In the genomic region with DNA sequence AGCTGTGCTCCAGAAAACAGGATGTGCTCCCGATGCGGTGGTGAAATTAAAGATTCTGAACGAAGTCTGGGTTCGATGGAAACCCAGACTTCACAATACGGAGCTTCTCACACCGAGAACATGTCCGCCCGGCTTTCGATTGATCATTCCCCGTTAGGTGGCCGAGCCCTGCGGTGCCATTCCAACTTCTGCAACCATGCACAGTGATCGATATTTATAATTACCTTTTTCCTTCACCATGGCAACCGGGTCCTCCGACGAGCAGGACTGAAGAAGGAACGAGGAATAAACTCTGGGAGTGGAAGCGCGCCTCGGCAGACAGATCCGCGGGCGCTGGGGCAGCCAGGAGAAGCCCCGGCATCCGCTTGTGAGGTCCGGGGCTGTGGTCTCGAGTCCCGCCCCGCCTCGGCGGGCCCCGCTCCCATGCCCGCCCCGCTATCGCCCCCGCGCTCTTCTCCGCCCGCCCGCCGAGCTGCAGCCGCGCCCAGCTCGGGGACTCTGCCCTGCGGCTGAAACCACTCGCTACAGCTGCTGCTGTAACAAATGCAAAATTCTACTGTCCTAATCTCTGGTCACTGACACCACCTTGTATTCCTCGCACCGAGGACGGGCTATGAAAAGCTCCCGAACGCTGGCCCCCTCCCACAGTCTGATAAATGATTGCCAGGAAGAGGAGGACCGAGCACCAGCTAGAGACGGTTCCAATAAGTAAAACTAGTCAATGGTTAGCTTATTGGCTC, we compare ENCODE assay signal across 8 cellular contexts. TPM values are rescaled to one million over a fixed set of nuclear protein-coding genes. Genes with fewer than 3 reads are reported as not detected.
DNase-seq lines count a peak whose midpoint lies in the region; ATAC-seq and TF ChIP-seq lines count a peak whose summit lies in the region.

No MANE protein-coding gene starts in this region.

- H3K4me3 ChIP-seq in endocrine pancreas (ENCODE audit: control insufficient read depth, insufficient read depth, low read length) (peak overlapping the region; percentile 95), mononuclear cell (ENCODE audit: low read length) (peak overlapping the region; percentile 23), testis (peak overlapping the region; percentile 54 to 78)

- no peak for TF ChIP-seq POLR2A in testis (IDR thresholded peaks at IDR 0.05)

- no peaks in the 10 kb centered on the region for H3K27me3 ChIP-seq in endocrine pancreas (ENCODE audit: control insufficient read depth, insufficient read depth, low read length)
- H3K27me3 ChIP-seq in mononuclear cell (ENCODE audit: insufficient read depth, low read length): peaks cover 35% of the 10 kb centered on the region
- no peaks in the 10 kb centered on the region for H3K27me3 ChIP-seq in testis

- H3K36me3 ChIP-seq in endocrine pancreas (ENCODE audit: control insufficient read depth, insufficient read depth, low read length) (no peaks in the 10 kb centered on the region), testis (ENCODE audit: low read depth, missing control alignments) (no peaks in the 10 kb centered on the region)

- peak overlapping the region; percentile 76 to 78 for H3K27ac ChIP-seq in testis

- H3K9ac ChIP-seq in endocrine pancreas (ENCODE audit: control insufficient read depth, insufficient read depth, low read length): peak overlapping the region; percentile 94

- no peak for TF ChIP-seq CTCF in testis (IDR thresholded peaks at IDR 0.05)

- H3K9me3 ChIP-seq in endocrine pancreas (ENCODE audit: control insufficient read depth, low read length) (no peaks in the 10 kb centered on the region), mononuclear cell (ENCODE audit: low read depth, low read length) (no peaks in the 10 kb centered on the region), testis (no peaks in the 10 kb centered on the region)

- ATAC-seq in GM19328 (IDR thresholded peaks at IDR 0.05; ENCODE audit: unreplicated experiment): peak; percentile 52
- ATAC-seq in HG03432 (IDR thresholded peaks at IDR 0.05; ENCODE audit: unreplicated experiment): peak; percentile 80
- ATAC-seq in activated CD4-positive, CD25-positive, alpha-beta regulatory T cell treated with anti-CD3 and anti-CD28 coated beads, Interleukin-2, amount 50 U/mL, for 24 hours: peak; percentile 70 to 77

- 1 to 2% methylated on average over 19 to 53 of the region's 53 CpGs for WGBS in testis, 2 donors

- intact Hi-C loops in testis (cut with DNase I; ENCODE audit: low total_unique reads): no loop called here

- H3K4me1 ChIP-seq in endocrine pancreas (ENCODE audit: control insufficient read depth, insufficient read depth, low read length): peaks cover 17% of the 10 kb centered on the region
- peaks cover 13% of the 10 kb centered on the region for H3K4me1 ChIP-seq in mononuclear cell (ENCODE audit: insufficient read depth, low read length)
- peaks cover 26% of the 10 kb centered on the region for H3K4me1 ChIP-seq in testis

- DNase-seq in CD1c-positive myeloid dendritic cell (ENCODE audit: extremely low spot score): peak; percentile 10
- DNase-seq in testis: peak; percentile 49
- DNase-seq in NCI-H2107 treated with DMSO at 0.1 percent for 48 hours (lab: John Stamatoyannopoulos, UW; ENCODE audit: unreplicated experiment): no peak

RNA-seq across cellular contexts. Expression of gene ABLIM1, which starts 26.2 kb away (rescaled TPM):
- total RNA-seq in mononuclear cell: 108 TPM
- total RNA-seq in testis: 100 to 1,000 TPM; 128 to 137 TPM
- polyA plus RNA-seq in testis (ENCODE audit: insufficient read depth, low read depth, low replicate concordance): 90.0 TPM

Comparison
In these comparisons a context has a peak if more than half of its experiments do, and no peak if none do; other contexts are left out.
1. H3K4me3 ChIP-seq: peak in every context shown above with its lines; median percentile 95 in endocrine pancreas; 66 in testis; 23 in mononuclear cell.